In genomic region chr18:56900195-56901094, GRCh38 we compare ENCODE assay signal across 25 cellular contexts.
DNase-seq lines count a peak whose midpoint lies in the region; ATAC-seq and TF ChIP-seq lines count a peak whose summit lies in the region.
"Had no signal": no experiment of that assay in that cellular context is flagged by ENCODE, and none has a peak within 500 bp of the region (broad histone marks: within the 10 kb centered on the region; RNA-seq: fewer than 3 reads in every experiment).

No MANE protein-coding gene starts in this region.

- intact Hi-C loops in heart left ventricle (cut with DNase I), result no loop called here

- H3K9ac ChIP-seq in DND-41 (ENCODE audit: low read depth, low read length) (no peak overlapping the region), Loucy (ENCODE audit: low read depth, low read length, poor library complexity, severe bottlenecking) (no peak overlapping the region)
- H3K9ac ChIP-seq: BLaER1 had no signal

- no peaks in the 10 kb centered on the region for H3F3A ChIP-seq in Loucy (ENCODE audit: low read depth)

- H3K4me2 ChIP-seq in DND-41 (ENCODE audit: insufficient read depth, low read length), result no peak overlapping the region
- H3K4me2 ChIP-seq in Loucy (ENCODE audit: low read depth, low read length, poor library complexity, severe bottlenecking), result peak overlapping the region; percentile 31
- H3K4me2 ChIP-seq: BLaER1 had no signal

- no peak for TF ChIP-seq POLR2A in heart left ventricle (IDR thresholded peaks at IDR 0.05)

- ATAC-seq in DND-41 (ENCODE audit: insufficient read depth, low read depth) (peak; percentile 98), heart left ventricle (peak in 3 of 4 donors; percentile 64 to 83 (median 82))
- ATAC-seq: natural killer cell; stimulated activated effector memory CD8-positive, alpha-beta T cell treated with anti-CD3 and anti-CD28 coated beads, Interleukin-12 subunit alpha, Interleukin-12 subunit beta, amount 100 ng/mL, for 72 hours had no signal

- H4K20me1 ChIP-seq in DND-41 (ENCODE audit: insufficient read depth, low read length), result no peaks in the 10 kb centered on the region
- H4K20me1 ChIP-seq in Loucy (ENCODE audit: insufficient read depth, low read length, poor library complexity, severe bottlenecking), result no peaks in the 10 kb centered on the region
- H4K20me1 ChIP-seq: BLaER1 had no signal

- H3K9me2 ChIP-seq in Loucy (replicated peaks; ENCODE audit: low read depth, low read length), result no peaks in the 10 kb centered on the region

- no peak for DNase-seq in DND-41
- DNase-seq in heart left ventricle, result peak in 1 of 5 donors; percentile 28
- peak; percentile 40 for DNase-seq in mucosa of gallbladder (ENCODE audit: low spot score)
- no peak for DNase-seq in effector CD4-positive, alpha-beta T cell
- no peak for DNase-seq in effector memory CD4-positive, alpha-beta T cell
- no peak for DNase-seq in hippocampal formation (lab: John Stamatoyannopoulos, UW)
- DNase-seq: activated CD4-positive, alpha-beta memory T cell treated with anti-CD3 and anti-CD28 coated beads, Interleukin-2, amount 10 ng/mL, durations not matched to agents 7 days and 5 days; activated CD8-positive, alpha-beta memory T cell treated with anti-CD3 and anti-CD28 coated beads, Interleukin-2, amount 50 U/mL, for 4 hours; activated naive CD4-positive, alpha-beta T cell treated with anti-CD3 and anti-CD28 coated beads, Interleukin-2, amount 10 ng/mL, durations not matched to agents 7 days and 5 days; HCEC 1CT; Kasumi-1; midbrain; natural killer cell; NCI-H1694; occipital lobe; OCI-M1; stimulated activated CD4-positive, alpha-beta T cell treated with anti-CD3 and anti-CD28 coated beads, Interleukin-15, amount 100 ng/mL, for 24 hours; stimulated activated CD4-positive, alpha-beta T cell treated with anti-CD3 and anti-CD28 coated beads, Interleukin-4, amount 100 ng/mL, for 4 hours; T-cell; transverse colon had no signal

- H3K27ac ChIP-seq in DND-41 (ENCODE audit: low read length), result no peak overlapping the region
- H3K27ac ChIP-seq in heart left ventricle, result peak overlapping the region in 3 of 12 donors; percentile 7 to 46 (median 29)
- H3K27ac ChIP-seq in effector memory CD4-positive, alpha-beta T cell (ENCODE audit: insufficient read depth, low read length, poor library complexity, severe bottlenecking), result no peak overlapping the region
- H3K27ac ChIP-seq: BLaER1, epithelial cell of prostate, RWPE1, transverse colon had no signal

- H2AFZ ChIP-seq in DND-41 (ENCODE audit: low read depth, low read length), result no peak overlapping the region
- H2AFZ ChIP-seq in Loucy (ENCODE audit: low read length), result no peak overlapping the region

- H3K4me1 ChIP-seq in DND-41 (ENCODE audit: insufficient read depth, low read length) (peaks cover 12% of the 10 kb centered on the region), Loucy (ENCODE audit: insufficient read depth, low read length, poor library complexity, severe bottlenecking) (peaks cover 10% of the 10 kb centered on the region), heart left ventricle (peaks cover 0 to 21% (median 7%) of the 10 kb centered on the region in 12 donors)
- no peaks in the 10 kb centered on the region for H3K4me1 ChIP-seq in effector memory CD4-positive, alpha-beta T cell (ENCODE audit: control insufficient read depth, insufficient read depth, low read length, poor library complexity, severe bottlenecking)
- H3K4me1 ChIP-seq: BLaER1 had no signal

- H3K36me3 ChIP-seq in DND-41 (ENCODE audit: insufficient read depth, low read length) (no peaks in the 10 kb centered on the region), Loucy (ENCODE audit: insufficient read depth, low read length) (no peaks in the 10 kb centered on the region), heart left ventricle (no peaks in the 10 kb centered on the region)
- H3K36me3 ChIP-seq in effector memory CD4-positive, alpha-beta T cell (ENCODE audit: control insufficient read depth, insufficient read depth, low read length), result no peaks in the 10 kb centered on the region
- H3K36me3 ChIP-seq: BLaER1, transverse colon had no signal

- H3K79me2 ChIP-seq in DND-41 (ENCODE audit: insufficient read depth, low read length) (no peaks in the 10 kb centered on the region), Loucy (ENCODE audit: insufficient read depth, low read length) (no peaks in the 10 kb centered on the region)

- no peaks in the 10 kb centered on the region for H3K9me3 ChIP-seq in DND-41 (ENCODE audit: insufficient read depth, low read length, severe bottlenecking)
- no peaks in the 10 kb centered on the region for H3K9me3 ChIP-seq in Loucy (ENCODE audit: insufficient read depth, low read depth, low read length)
- H3K9me3 ChIP-seq in heart left ventricle, result no peaks in the 10 kb centered on the region
- H3K9me3 ChIP-seq in effector memory CD4-positive, alpha-beta T cell (ENCODE audit: control insufficient read depth, low read length), result no peaks in the 10 kb centered on the region
- H3K9me3 ChIP-seq: BLaER1, transverse colon had no signal

- WGBS in heart left ventricle, 4 donors, result 57 to 67% (median 62%) methylated on average over 7 of the region's 7 CpGs

- no peaks in the 10 kb centered on the region for H3K27me3 ChIP-seq in DND-41 (ENCODE audit: insufficient read depth, low read length, poor library complexity)
- H3K27me3 ChIP-seq in Loucy (ENCODE audit: insufficient read depth, low read length, poor library complexity, severe bottlenecking), result no peaks in the 10 kb centered on the region
- no peaks in the 10 kb centered on the region for H3K27me3 ChIP-seq in heart left ventricle
- no peaks in the 10 kb centered on the region for H3K27me3 ChIP-seq in effector memory CD4-positive, alpha-beta T cell (replicated peaks; ENCODE audit: control insufficient read depth, insufficient read depth, low read length, poor library complexity, severe bottlenecking)
- H3K27me3 ChIP-seq: BLaER1, transverse colon had no signal

- no peak overlapping the region for H3K4me3 ChIP-seq in DND-41 (ENCODE audit: low read depth in 1 of 2, low read length in 2 of 2)
- H3K4me3 ChIP-seq in Loucy (ENCODE audit: low read length, poor library complexity, severe bottlenecking), result peak overlapping the region; percentile 15
- no peak overlapping the region for H3K4me3 ChIP-seq in heart left ventricle
- H3K4me3 ChIP-seq in effector memory CD4-positive, alpha-beta T cell (ENCODE audit: insufficient read depth, low read depth, low read length, poor library complexity, severe bottlenecking), result no peak overlapping the region
- H3K4me3 ChIP-seq: BLaER1, transverse colon had no signal

- no peak for TF ChIP-seq CTCF in DND-41 (IDR thresholded peaks at IDR 0.05; ENCODE audit: borderline replicate concordance, extremely low read depth, low read length, poor library complexity, severe bottlenecking)
- no peak for TF ChIP-seq CTCF in Loucy (conservative IDR thresholded peaks at IDR 0.05; ENCODE audit: low read length)
- TF ChIP-seq CTCF in heart left ventricle (IDR thresholded peaks at IDR 0.05), result no peak
